ENCODE assay signal across 13 cellular contexts in genomic region chr3:99892332-99892731, GRCh38.
"Had no signal": no experiment of that assay in that cellular context is flagged by ENCODE, and none has a peak within 500 bp of the region (broad histone marks: within the 10 kb centered on the region; RNA-seq: fewer than 3 reads in every experiment).

No MANE protein-coding gene starts in this region.

- H3K9me3 ChIP-seq: lower lobe of right lung, prostate gland, stomach, thoracic aorta, upper lobe of right lung had no signal

- H3K27me3 ChIP-seq: stomach, upper lobe of right lung had no signal

- H3K27ac ChIP-seq: lower lobe of right lung, prostate gland, stomach, thoracic aorta, upper lobe of right lung had no signal

- H3K36me3 ChIP-seq: lower lobe of right lung, prostate gland, stomach, thoracic aorta, upper lobe of right lung had no signal

- FAIRE-seq: astrocyte, bronchial epithelial cell, islet of Langerhans had no signal

- ATAC-seq: effector memory CD8-positive, alpha-beta T cell; left colon; lower lobe of right lung; right cardiac atrium; upper lobe of right lung had no signal

- H3K4me1 ChIP-seq: lower lobe of right lung, prostate gland, upper lobe of right lung had no signal

- DNase-seq: dermis blood vessel endothelial cell; effector memory CD8-positive, alpha-beta T cell; left colon; lower lobe of right lung; nephron progenitor cell; right cardiac atrium; stomach; upper lobe of right lung had no signal

- H3K4me3 ChIP-seq: lower lobe of right lung, prostate gland, stomach, thoracic aorta, upper lobe of right lung had no signal
